In genomic region chr18:58998421-58999203, GRCh38 we compare ENCODE assay signal across 9 cellular contexts.
DNase-seq lines count a peak whose midpoint lies in the region; ATAC-seq and TF ChIP-seq lines count a peak whose summit lies in the region.
"Had no signal": no experiment of that assay in that cellular context is flagged by ENCODE, and none has a peak within 500 bp of the region (broad histone marks: within the 10 kb centered on the region; RNA-seq: fewer than 3 reads in every experiment).

No MANE protein-coding gene starts in this region.

- no peak overlapping the region for H3K4me3 ChIP-seq in RWPE2 (ENCODE audit: severe bottlenecking)

- intact Hi-C loops in head of caudate nucleus (cut with DNase I), result no loop called here

- no peaks in the 10 kb centered on the region for H3K27me3 ChIP-seq in RWPE2 (ENCODE audit: insufficient read depth, poor library complexity, severe bottlenecking)

- ATAC-seq in GM21723 (IDR thresholded peaks at IDR 0.05; ENCODE audit: unreplicated experiment), result peak; percentile 75
- peak; percentile 68 for ATAC-seq in RWPE2 (ENCODE audit: low read depth)
- ATAC-seq in GM18873 (IDR thresholded peaks at IDR 0.05; ENCODE audit: low FRiP score, unreplicated experiment), result no peak

- H3K27ac ChIP-seq in RWPE2 (ENCODE audit: poor library complexity, severe bottlenecking), result peak overlapping the region; percentile 88

- TF ChIP-seq CTCF in RWPE2 (IDR thresholded peaks at IDR 0.05; ENCODE audit: poor library complexity, severe bottlenecking), result no peak

- DNase-seq in RWPE2 (ENCODE audit: low spot score) (no peak), head of caudate nucleus (peak in 25 of 42 donors; percentile 19 to 76 (median 39)), superior temporal gyrus (ENCODE audit: extremely low spot score) (peak; percentile 73), SK-N-DZ (ENCODE audit: low spot score) (no peak)
- DNase-seq in stimulated activated CD4-positive, alpha-beta T cell treated with anti-CD3 and anti-CD28 coated beads, Interleukin-15, amount 100 ng/mL, for 24 hours, result no peak
- no peak for DNase-seq in stimulated activated CD4-positive, alpha-beta T cell treated with anti-CD3 and anti-CD28 coated beads, Interleukin-2, amount 100 ng/mL, for 24 hours
- DNase-seq: stimulated activated CD4-positive, alpha-beta T cell treated with anti-CD3 and anti-CD28 coated beads, Interleukin-12 subunit alpha, Interleukin-12 subunit beta, amount 100 ng/mL, for 4 hours had no signal

- H3K36me3 ChIP-seq in RWPE2 (ENCODE audit: low read depth), result no peaks in the 10 kb centered on the region

- peaks cover 24% of the 10 kb centered on the region for H3K4me1 ChIP-seq in RWPE2 (ENCODE audit: insufficient read depth, poor library complexity, severe bottlenecking)

- H3K9me3 ChIP-seq in RWPE2 (ENCODE audit: severe bottlenecking), result no peaks in the 10 kb centered on the region

Comparison
In these comparisons a context has a peak if more than half of its experiments do, and no peak if none do; other contexts are left out.
1. DNase-seq: peak in head of caudate nucleus (25 of 42) and superior temporal gyrus (single experiment); none in RWPE2 (single experiment), stimulated activated CD4-positive, alpha-beta T cell treated with anti-CD3 and anti-CD28 coated beads, Interleukin-15, amount 100 ng/mL, for 24 hours (single experiment), stimulated activated CD4-positive, alpha-beta T cell treated with anti-CD3 and anti-CD28 coated beads, Interleukin-2, amount 100 ng/mL, for 24 hours (0 of 2) and SK-N-DZ (single experiment).